In genomic region chrX:153565996-153566580, GRCh38 we compare ENCODE assay signal across 22 cellular contexts. TPM values are rescaled to one million over a fixed set of nuclear protein-coding genes. Genes with fewer than 3 reads are reported as not detected.
DNase-seq lines count a peak whose midpoint lies in the region; ATAC-seq and TF ChIP-seq lines count a peak whose summit lies in the region.
"Had no signal": no experiment of that assay in that cellular context is flagged by ENCODE, and none has a peak within 500 bp of the region (broad histone marks: within the 10 kb centered on the region; RNA-seq: fewer than 3 reads in every experiment).

No MANE protein-coding gene starts in this region.

- WGBS in H9 (ENCODE audit: extremely low coverage, insufficient read length, low lambda C conversion rate), result no CpG with 5 or more reads among the region's 9 CpGs

- no peak overlapping the region for H3K27ac ChIP-seq in H9 (ENCODE audit: insufficient read length, low read depth, low read length)

- no peaks in the 10 kb centered on the region for H4K20me1 ChIP-seq in H9 (ENCODE audit: control insufficient read depth, insufficient read depth, insufficient read length)

- H3K79me1 ChIP-seq in H9 (ENCODE audit: insufficient read depth, low read depth, low read length, poor library complexity, severe bottlenecking), result no peaks in the 10 kb centered on the region

- H3K4me1 Mint-ChIP-seq in H9, result peaks cover 11 to 15% of the 10 kb centered on the region in 2 experiments
- peaks cover 8% of the 10 kb centered on the region for H3K4me1 Mint-ChIP-seq in stimulated activated memory B cell treated with anti-CD40 and anti-IgM and Interleukin-4, amounts not matched to agents 10 μg/mL and 1 μg/mL and 100 μg/mL, for 72 hours
- H3K4me1 Mint-ChIP-seq: IgD-negative memory B cell had no signal

- H3K4me2 ChIP-seq in H9 (ENCODE audit: insufficient read depth, insufficient read length, low read length), result no peak overlapping the region

- H2BK12ac ChIP-seq in H9 (ENCODE audit: insufficient read length, low read depth, low read length), result no peak overlapping the region

- H2AK5ac ChIP-seq in H9 (ENCODE audit: insufficient read length, low read length), result no peak overlapping the region

- ATAC-seq in stimulated activated memory B cell treated with anti-CD40 and anti-IgM and Interleukin-4, amounts not matched to agents 10 μg/mL and 1 μg/mL and 100 μg/mL, for 72 hours, result no peak
- no peak for ATAC-seq in GM21529 (IDR thresholded peaks at IDR 0.05; ENCODE audit: unreplicated experiment)

- no peak overlapping the region for H4K8ac ChIP-seq in H9 (replicated peaks; ENCODE audit: insufficient read length, low read depth, low read length)

- H3K9ac ChIP-seq in H9 (ENCODE audit: extremely low read depth, insufficient read length, low read length), result no peak overlapping the region

- no peaks in the 10 kb centered on the region for H3K79me2 ChIP-seq in H9 (ENCODE audit: insufficient read depth, low read length)

- H3K4me3 Mint-ChIP-seq in H9, result no peak overlapping the region
- no peak overlapping the region for H3K4me3 Mint-ChIP-seq in stimulated activated memory B cell treated with anti-CD40 and anti-IgM and Interleukin-4, amounts not matched to agents 10 μg/mL and 1 μg/mL and 100 μg/mL, for 72 hours
- H3K4me3 Mint-ChIP-seq: IgD-negative memory B cell; T-helper 1 cell treated with Interleukin-12 subunit alpha and Interleukin-12 subunit beta and Interleukin-4 antibody, amounts not matched to agents 30 μg/mL and 1 μg/mL, for 36 hours had no signal

- H2BK120ac ChIP-seq in H9 (ENCODE audit: low read depth, low read length, poor library complexity, severe bottlenecking), result no peak overlapping the region

- no peaks in the 10 kb centered on the region for H3K4me1 ChIP-seq in H9 (ENCODE audit: insufficient read depth, low read length)

- H3T11ph ChIP-seq in H9 (ENCODE audit: low read length), result no peak overlapping the region

- H4K91ac ChIP-seq in H9 (ENCODE audit: insufficient read length, low read depth, low read length), result no peak overlapping the region

- H3K9me3 Mint-ChIP-seq in H9, result peaks cover 68 to 74% of the 10 kb centered on the region in 2 experiments
- no peaks in the 10 kb centered on the region for H3K9me3 Mint-ChIP-seq in stimulated activated memory B cell treated with anti-CD40 and anti-IgM and Interleukin-4, amounts not matched to agents 10 μg/mL and 1 μg/mL and 100 μg/mL, for 72 hours
- H3K9me3 Mint-ChIP-seq: IgD-negative memory B cell; T-helper 1 cell treated with Interleukin-12 subunit alpha and Interleukin-12 subunit beta and Interleukin-4 antibody, amounts not matched to agents 30 μg/mL and 1 μg/mL, for 36 hours had no signal

- H2BK15ac ChIP-seq in H9 (ENCODE audit: low read depth, low read length), result no peak overlapping the region

- H3K23me2 ChIP-seq in H9 (ENCODE audit: insufficient read length, low read depth, low read length, poor library complexity, severe bottlenecking), result no peaks in the 10 kb centered on the region

- peaks cover 10% of the 10 kb centered on the region for H3K9me3 ChIP-seq in H9 (ENCODE audit: control insufficient read depth, low read depth, low read length)

- H2BK20ac ChIP-seq in H9 (ENCODE audit: low read depth, low read length, poor library complexity, severe bottlenecking), result no peak overlapping the region

- H3K56ac ChIP-seq in H9 (ENCODE audit: insufficient read length, low read depth, low read length), result no peak overlapping the region

- H4K5ac ChIP-seq in H9 (ENCODE audit: insufficient read length, low read depth, low read length), result no peak overlapping the region

- H3K27me3 ChIP-seq in H9 (ENCODE audit: insufficient read depth, low read length), result no peaks in the 10 kb centered on the region

- peaks cover 5 to 10% (median 7%) of the 10 kb centered on the region in 3 experiments; a peak in 5 of 7 replicates for H3K36me3 Mint-ChIP-seq in H9 (ENCODE audit: insufficient read depth in 1 of 3, low read depth in 3 of 3)
- no peaks in the 10 kb centered on the region for H3K36me3 Mint-ChIP-seq in stimulated activated memory B cell treated with anti-CD40 and anti-IgM and Interleukin-4, amounts not matched to agents 10 μg/mL and 1 μg/mL and 100 μg/mL, for 72 hours
- H3K36me3 Mint-ChIP-seq: IgD-negative memory B cell had no signal

- H3K23ac ChIP-seq in H9 (ENCODE audit: insufficient read length, low read depth, low read length), result no peak overlapping the region

- no peak overlapping the region for H3K14ac ChIP-seq in H9 (ENCODE audit: insufficient read depth, low read length)

- DNase-seq in H9, result peak; percentile 52
- DNase-seq in SK-N-DZ (ENCODE audit: low spot score), result peak; percentile 25
- DNase-seq in iPS-NIHi11 (ENCODE audit: low spot score), result peak; percentile 64
- DNase-seq in NK-92 treated with Interleukin-12 subunit alpha and Interleukin-12 subunit beta, amount 100 ng/mL, for 24 hours (lab: John Stamatoyannopoulos, UW), result no peak
- no peak for DNase-seq in GF-D8 (lab: John Stamatoyannopoulos, UW)
- DNase-seq: ACHN, DMS 273 treated with DMSO at 0.1 percent for 48 hours, GDM1, MM.1S, NCI-H1092, NCI-H2081, NCI-H2171 treated with DMSO at 0.1 percent for 48 hours, NCI-H446, OCI-M1, RPMI8226, SHP77 treated with DMSO at 0.1 percent for 48 hours had no signal

- no peak overlapping the region for H2BK5ac ChIP-seq in H9 (ENCODE audit: insufficient read length, low read length)

- no peak for TF ChIP-seq CTCF in H9 (conservative IDR thresholded peaks at IDR 0.05)

- no peak overlapping the region for H3K18ac ChIP-seq in H9 (ENCODE audit: insufficient read length, low read depth, low read length)

- peaks cover 16% of the 10 kb centered on the region for H3K27me3 Mint-ChIP-seq in H9 (ENCODE audit: low read depth)
- H3K27me3 Mint-ChIP-seq in stimulated activated memory B cell treated with anti-CD40 and anti-IgM and Interleukin-4, amounts not matched to agents 10 μg/mL and 1 μg/mL and 100 μg/mL, for 72 hours, result peaks cover 20% of the 10 kb centered on the region

- H2AFZ ChIP-seq in H9 (ENCODE audit: low read length), result no peak overlapping the region

- H3K4ac ChIP-seq in H9 (ENCODE audit: low read depth, low read length), result no peak overlapping the region

- no peak overlapping the region for H3K27ac Mint-ChIP-seq in H9
- peak overlapping the region; percentile 51 for H3K27ac Mint-ChIP-seq in stimulated activated memory B cell treated with anti-CD40 and anti-IgM and Interleukin-4, amounts not matched to agents 10 μg/mL and 1 μg/mL and 100 μg/mL, for 72 hours
- H3K27ac Mint-ChIP-seq: IgD-negative memory B cell; T-helper 1 cell treated with Interleukin-12 subunit alpha and Interleukin-12 subunit beta and Interleukin-4 antibody, amounts not matched to agents 30 μg/mL and 1 μg/mL, for 36 hours had no signal

RNA-seq across cellular contexts. Expression of gene CCNQ, which starts 32.9 kb away (rescaled TPM):
- total RNA-seq in H9 (2021), result 16.1 and 18.4 TPM in 2 replicates
- 22.2 and 23.4 TPM in 2 replicates for polyA plus RNA-seq in SK-N-DZ (2014; cell fraction: cytosol; rRNA removed)
- 21.4 and 21.8 TPM in 2 replicates for polyA plus RNA-seq in SK-N-DZ (2014; cell fraction: nucleus; rRNA removed)

RNA-seq across cellular contexts. Expression of gene ATP2B3, which starts 48.6 kb away (rescaled TPM):
- total RNA-seq in H9 (2021), result 0.35 TPM in 2 replicates
- polyA plus RNA-seq in SK-N-DZ (2014; cell fraction: cytosol; rRNA removed), result 0.95 and 1.1 TPM in 2 replicates
- 1.5 and 6.9 TPM in 2 replicates for polyA plus RNA-seq in SK-N-DZ (2014; cell fraction: nucleus; rRNA removed)
- total RNA-seq: H4, LHCN-M2 had no signal
- polyA plus RNA-seq: IgD-negative memory B cell had no signal

Comparison
In these comparisons a context has a peak if more than half of its experiments do, and no peak if none do; other contexts are left out.
1. DNase-seq: peak in H9 (single experiment), SK-N-DZ (single experiment) and iPS-NIHi11 (single experiment); none in NK-92 treated with Interleukin-12 subunit alpha and Interleukin-12 subunit beta, amount 100 ng/mL, for 24 hours (single experiment) and GF-D8 (single experiment).